In the genomic region with DNA sequence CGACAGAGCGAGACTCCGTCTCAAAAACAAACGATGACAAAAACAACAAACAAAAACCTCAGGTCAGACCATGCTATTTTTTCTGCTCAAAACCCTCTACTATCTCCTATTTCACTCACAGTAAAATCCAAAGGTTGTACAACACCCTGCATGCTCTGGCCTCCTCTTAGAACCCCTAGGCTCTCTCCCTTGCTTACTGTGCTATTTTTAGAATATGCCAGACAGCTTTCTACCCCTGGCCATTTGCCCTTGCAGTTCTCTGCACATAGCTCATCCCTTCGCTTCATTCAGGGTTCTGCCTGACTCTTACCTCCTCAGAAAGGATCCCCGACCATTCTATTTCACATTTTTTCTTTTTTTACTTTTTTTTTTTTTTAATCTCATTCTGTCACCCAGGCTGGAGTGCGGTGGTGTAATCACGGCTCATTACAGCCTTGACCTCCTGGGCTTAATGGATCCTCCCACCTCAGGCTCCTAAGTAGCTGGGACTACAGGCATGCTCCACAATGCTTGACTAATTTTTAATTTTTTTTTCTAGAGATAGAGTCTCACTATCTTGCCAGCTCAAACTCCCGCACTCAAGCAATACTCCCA, we compare ENCODE assay signal across 17 cellular contexts. TPM values are rescaled to one million over a fixed set of nuclear protein-coding genes. Genes with fewer than 3 reads are reported as not detected.
DNase-seq lines count a peak whose midpoint lies in the region; ATAC-seq and TF ChIP-seq lines count a peak whose summit lies in the region.
"Had no signal": no experiment of that assay in that cellular context is flagged by ENCODE, and none has a peak within 500 bp of the region (broad histone marks: within the 10 kb centered on the region; RNA-seq: fewer than 3 reads in every experiment).

No MANE protein-coding gene starts in this region.

- no peak for DNase-seq in stimulated activated naive CD8-positive, alpha-beta T cell treated with anti-CD3 and anti-CD28 coated beads, Interleukin-15, Interleukin-2, amounts not matched to agents 100 U/mL and 50 U/mL, for 24 hours
- peak; percentile 63 for DNase-seq in amniotic epithelial cell (ENCODE audit: low read depth)
- no peak for DNase-seq in mucosa of descending colon
- DNase-seq in hepatic stellate cell (ENCODE audit: low spot score) = no peak
- no peak for DNase-seq in NCI-H187 treated with DMSO at 0.1 percent for 48 hours (lab: John Stamatoyannopoulos, UW)
- DNase-seq: activated CD8-positive, alpha-beta memory T cell treated with anti-CD3 and anti-CD28 coated beads, Interleukin-2, amount 50 U/mL, for 48 hours; foreskin keratinocyte; islet precursor cell; MM.1S; NCI-H526; stimulated activated CD8-positive, alpha-beta memory T cell treated with anti-CD3 and anti-CD28 coated beads, Interleukin-4, amount 100 ng/mL, for 48 hours had no signal

- H3K9me3 ChIP-seq in liver (ENCODE audit: control insufficient read depth in 4 of 4, low read length in 3 of 4) (no peaks in the 10 kb centered on the region), mucosa of descending colon (no peaks in the 10 kb centered on the region)

- peaks cover 17% of the 10 kb centered on the region for H3K4me1 Mint-ChIP-seq in stimulated activated naive CD8-positive, alpha-beta T cell treated with anti-CD3 and anti-CD28 coated beads, Interleukin-15, Interleukin-2, amounts not matched to agents 100 ng/mL and 50 ng/mL, for 24 hours (ENCODE audit: low read depth)

- H3K4me3 ChIP-seq in liver (ENCODE audit: low read depth in 1 of 3, low read length in 3 of 3) = no peak overlapping the region
- H3K4me3 ChIP-seq in mucosa of descending colon = no peak overlapping the region
- H3K4me3 ChIP-seq: neural progenitor cell had no signal

- peak overlapping the region; percentile 47 for H3K27ac Mint-ChIP-seq in stimulated activated naive CD8-positive, alpha-beta T cell treated with anti-CD3 and anti-CD28 coated beads, Interleukin-15, Interleukin-2, amounts not matched to agents 100 ng/mL and 50 ng/mL, for 24 hours
- H3K27ac Mint-ChIP-seq: neural progenitor cell had no signal

- H3K9me3 Mint-ChIP-seq in stimulated activated naive CD8-positive, alpha-beta T cell treated with anti-CD3 and anti-CD28 coated beads, Interleukin-15, Interleukin-2, amounts not matched to agents 100 ng/mL and 50 ng/mL, for 24 hours = no peaks in the 10 kb centered on the region
- H3K9me3 Mint-ChIP-seq: neural progenitor cell had no signal

- intact Hi-C loops in mucosa of descending colon (cut with DNase I, micrococcal nuclease) = no loop called here

- H3K27me3 Mint-ChIP-seq in stimulated activated naive CD8-positive, alpha-beta T cell treated with anti-CD3 and anti-CD28 coated beads, Interleukin-15, Interleukin-2, amounts not matched to agents 100 ng/mL and 50 ng/mL, for 24 hours = no peaks in the 10 kb centered on the region

- ATAC-seq in stimulated activated naive CD8-positive, alpha-beta T cell treated with anti-CD3 and anti-CD28 coated beads, Interleukin-15, Interleukin-2, amounts not matched to agents 100 U/mL and 50 U/mL, for 24 hours = no peak
- no peak for ATAC-seq in mucosa of descending colon
- no peak for ATAC-seq in GM18867 (IDR thresholded peaks at IDR 0.05; ENCODE audit: unreplicated experiment)
- ATAC-seq: foreskin keratinocyte had no signal

- no peak overlapping the region for H3K27ac ChIP-seq in liver (ENCODE audit: low read depth in 1 of 2, low read length in 2 of 2)
- H3K27ac ChIP-seq: foreskin keratinocyte, neural progenitor cell had no signal

- H3K36me3 ChIP-seq in liver (ENCODE audit: control insufficient read depth in 4 of 4, insufficient read depth in 3 of 4, low read depth in 1 of 4, low read length in 3 of 4) (peaks cover 2 to 10% (median 3%) of the 10 kb centered on the region in 4 donors), mucosa of descending colon (ENCODE audit: low read depth) (no peaks in the 10 kb centered on the region)
- H3K36me3 ChIP-seq: neural progenitor cell had no signal

- 43% methylated on average over 9 of the region's 9 CpGs for WGBS in liver

- TF ChIP-seq CTCF in liver (IDR thresholded peaks at IDR 0.05; ENCODE audit: low read depth, low read length, missing input control) (no peak), mucosa of descending colon (IDR thresholded peaks at IDR 0.05) (no peak)

- no peak overlapping the region for H3K9ac ChIP-seq in liver (ENCODE audit: low read depth in 1 of 2, low read length in 2 of 2)
- H3K9ac ChIP-seq: neural progenitor cell had no signal

- TF ChIP-seq RAD21 in liver (IDR thresholded peaks at IDR 0.05) = no peak

- no peak overlapping the region for H3K4me3 Mint-ChIP-seq in stimulated activated naive CD8-positive, alpha-beta T cell treated with anti-CD3 and anti-CD28 coated beads, Interleukin-15, Interleukin-2, amounts not matched to agents 100 ng/mL and 50 ng/mL, for 24 hours
- H3K4me3 Mint-ChIP-seq: neural progenitor cell had no signal

- H3K27me3 ChIP-seq in liver (ENCODE audit: control insufficient read depth in 4 of 4, insufficient read depth in 4 of 4, low read length in 3 of 4) = no peaks in the 10 kb centered on the region
- H3K27me3 ChIP-seq: foreskin keratinocyte, neural progenitor cell had no signal

- H3K4me1 ChIP-seq in liver (ENCODE audit: control insufficient read depth in 4 of 4, insufficient read depth in 4 of 4, low read length in 3 of 4) (peaks cover 0 to 15% (median 12%) of the 10 kb centered on the region in 4 donors), mucosa of descending colon (ENCODE audit: low read depth) (no peaks in the 10 kb centered on the region)
- H3K4me1 ChIP-seq: foreskin keratinocyte had no signal

- H3K36me3 Mint-ChIP-seq in stimulated activated naive CD8-positive, alpha-beta T cell treated with anti-CD3 and anti-CD28 coated beads, Interleukin-15, Interleukin-2, amounts not matched to agents 100 ng/mL and 50 ng/mL, for 24 hours (ENCODE audit: low read depth) = peaks cover 8% of the 10 kb centered on the region

TF ChIP-seq in liver, 16 proteins besides CTCF, POLR2A, EP300 and RAD21:
- TF ChIP-seq HNF4A (conservative IDR thresholded peaks at IDR 0.05) = peak in 1 of 2 donors; percentile 18
- TF ChIP-seq, protein P1, sequence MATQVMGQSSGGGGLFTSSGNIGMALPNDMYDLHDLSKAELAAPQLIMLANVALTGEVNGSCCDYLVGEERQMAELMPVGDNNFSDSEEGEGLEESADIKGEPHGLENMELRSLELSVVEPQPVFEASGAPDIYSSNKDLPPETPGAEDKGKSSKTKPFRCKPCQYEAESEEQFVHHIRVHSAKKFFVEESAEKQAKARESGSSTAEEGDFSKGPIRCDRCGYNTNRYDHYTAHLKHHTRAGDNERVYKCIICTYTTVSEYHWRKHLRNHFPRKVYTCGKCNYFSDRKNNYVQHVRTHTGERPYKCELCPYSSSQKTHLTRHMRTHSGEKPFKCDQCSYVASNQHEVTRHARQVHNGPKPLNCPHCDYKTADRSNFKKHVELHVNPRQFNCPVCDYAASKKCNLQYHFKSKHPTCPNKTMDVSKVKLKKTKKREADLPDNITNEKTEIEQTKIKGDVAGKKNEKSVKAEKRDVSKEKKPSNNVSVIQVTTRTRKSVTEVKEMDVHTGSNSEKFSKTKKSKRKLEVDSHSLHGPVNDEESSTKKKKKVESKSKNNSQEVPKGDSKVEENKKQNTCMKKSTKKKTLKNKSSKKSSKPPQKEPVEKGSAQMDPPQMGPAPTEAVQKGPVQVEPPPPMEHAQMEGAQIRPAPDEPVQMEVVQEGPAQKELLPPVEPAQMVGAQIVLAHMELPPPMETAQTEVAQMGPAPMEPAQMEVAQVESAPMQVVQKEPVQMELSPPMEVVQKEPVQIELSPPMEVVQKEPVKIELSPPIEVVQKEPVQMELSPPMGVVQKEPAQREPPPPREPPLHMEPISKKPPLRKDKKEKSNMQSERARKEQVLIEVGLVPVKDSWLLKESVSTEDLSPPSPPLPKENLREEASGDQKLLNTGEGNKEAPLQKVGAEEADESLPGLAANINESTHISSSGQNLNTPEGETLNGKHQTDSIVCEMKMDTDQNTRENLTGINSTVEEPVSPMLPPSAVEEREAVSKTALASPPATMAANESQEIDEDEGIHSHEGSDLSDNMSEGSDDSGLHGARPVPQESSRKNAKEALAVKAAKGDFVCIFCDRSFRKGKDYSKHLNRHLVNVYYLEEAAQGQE (IDR thresholded peaks at IDR 0.05) = no peak
- TF ChIP-seq SP1 (IDR thresholded peaks at IDR 0.05) = peak; percentile 30

RNA-seq across cellular contexts. Expression of a gene that starts 33.6 kb away (rescaled TPM):
- total RNA-seq in liver (1 to 10 TPM; 8.3 to 9.1 TPM), mucosa of descending colon (10 to 100 TPM; 29.6 to 37.0 (median 36.6) TPM)
- 10 to 100 TPM; 21.8 to 42.7 TPM for polyA plus RNA-seq in liver

RNA-seq across cellular contexts. Expression of a gene that starts 35.9 kb away (rescaled TPM):
- total RNA-seq in liver (under 1 TPM; under 0.01 TPM), mucosa of descending colon (under 1 TPM in 1 of 3 donors, not detected in 2; 0.09 TPM)
- not detected for polyA plus RNA-seq in liver
- total RNA-seq: Daoy, foreskin keratinocyte, H1 had no signal
- polyA plus RNA-seq: foreskin keratinocyte had no signal

RNA-seq across cellular contexts. Expression of a gene that starts 52.6 kb away (rescaled TPM):
- total RNA-seq in liver = 1 to 10 TPM in 1 of 2 donors, under 1 TPM in 1; 0.84 to 2.8 TPM
- under 1 TPM; 0.26 to 0.36 TPM for polyA plus RNA-seq in liver
- 1 to 10 TPM in 2 of 3 donors, under 1 TPM in 1; 0.95 to 1.3 (median 1.2) TPM for total RNA-seq in mucosa of descending colon
